Comparison of ENCODE assay signal across 21 cellular contexts in the genomic region with DNA sequence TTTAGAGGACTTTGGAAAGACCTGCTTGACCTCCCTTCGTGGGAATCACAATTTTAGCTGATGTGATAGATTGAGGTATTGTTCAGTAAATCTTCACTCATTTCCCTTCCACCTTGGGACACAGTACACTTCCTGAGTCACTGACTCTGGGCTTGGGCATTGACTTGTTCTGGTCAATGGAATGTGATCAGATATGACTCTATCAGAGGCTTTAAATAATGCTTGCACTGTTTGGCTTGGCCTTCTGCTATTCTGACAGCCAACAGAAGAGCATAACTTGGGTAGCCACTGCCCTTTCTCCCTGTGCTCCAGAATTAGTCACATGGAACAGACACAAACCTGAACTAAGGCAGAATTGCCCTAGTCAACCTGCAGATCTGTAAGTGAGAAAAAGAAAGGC.
"Had no signal": no experiment of that assay in that cellular context is flagged by ENCODE, and none has a peak within 500 bp of the region (broad histone marks: within the 10 kb centered on the region; RNA-seq: fewer than 3 reads in every experiment).

No MANE protein-coding gene starts in this region.

- H3K4me1 ChIP-seq: gastroesophageal sphincter had no signal

- ATAC-seq: gastroesophageal sphincter; naive thymus-derived CD8-positive, alpha-beta T cell; T-cell had no signal

- H3K27me3 ChIP-seq: brain microvascular endothelial cell had no signal

- DNase-seq: activated B cell treated with CpG ODN at 0.5 μM for 24 hours; activated CD4-positive, alpha-beta T cell treated with anti-CD3 and anti-CD28 coated beads, Interleukin-2, amount 50 U/mL, for 4 hours; activated effector memory CD4-positive, alpha-beta T cell treated with Interleukin-2 at 50 U/mL for 16 hours; activated naive CD4-positive, alpha-beta T cell treated with Interleukin-2 at 50 U/mL for 16 hours; activated T-cell treated with anti-CD3 and anti-CD28 coated beads for 4 hours; anterior cingulate cortex; brain microvascular endothelial cell; central memory CD4-positive, alpha-beta T cell; effector CD8-positive, alpha-beta T cell; erythroblast; hippocampal formation; midbrain; naive thymus-derived CD8-positive, alpha-beta T cell; nucleus accumbens; right cardiac atrium; stimulated activated CD4-positive, alpha-beta T cell treated with anti-CD3 and anti-CD28 coated beads, Interleukin-2, amount 100 ng/mL, for 48 hours; stimulated activated naive CD4-positive, alpha-beta T cell treated with Interleukin-2 at 50 U/mL for 16 hours; T-cell; trophoblast cell had no signal

- H3K27ac ChIP-seq: brain microvascular endothelial cell, gastroesophageal sphincter, thoracic aorta had no signal

- H3K4me3 ChIP-seq: gastroesophageal sphincter, thoracic aorta had no signal

- H3K36me3 ChIP-seq: brain microvascular endothelial cell, gastroesophageal sphincter, thoracic aorta had no signal

- H3K9me3 ChIP-seq: gastroesophageal sphincter, thoracic aorta had no signal
